ENCODE assay signal across 20 cellular contexts in genomic region chrX:107135965-107136307, GRCh38. TPM values are rescaled to one million over a fixed set of nuclear protein-coding genes. Genes with fewer than 3 reads are reported as not detected.
A peak's percentile ranks its signal among the peaks of the same experiment; 100 is the strongest.
DNase-seq lines count a peak whose midpoint lies in the region; ATAC-seq and TF ChIP-seq lines count a peak whose summit lies in the region.
"Had no signal": no experiment of that assay in that cellular context is flagged by ENCODE, and none has a peak within 500 bp of the region (broad histone marks: within the 10 kb centered on the region; RNA-seq: fewer than 3 reads in every experiment).

No MANE protein-coding gene starts in this region.

- H3K27ac Mint-ChIP-seq in activated CD4-positive, alpha-beta T cell treated with anti-CD3 and anti-CD28 coated beads for 36 hours, result peak overlapping the region; percentile 81
- peak overlapping the region; percentile 57 for H3K27ac Mint-ChIP-seq in central memory CD8-positive, alpha-beta T cell (ENCODE audit: low read depth)
- H3K27ac Mint-ChIP-seq: activated B cell treated with CpG ODN at 0.5 μM for 24 hours, H9, nephron had no signal

- H3K79me2 ChIP-seq in ACC112 (ENCODE audit: control insufficient read depth, insufficient read depth, low read length, unreplicated experiment), result no peaks in the 10 kb centered on the region

- H3K27me3 ChIP-seq in ACC112 (ENCODE audit: insufficient read depth, low read length), result no peaks in the 10 kb centered on the region
- H3K27me3 ChIP-seq in RWPE2 (ENCODE audit: insufficient read depth, poor library complexity, severe bottlenecking), result no peaks in the 10 kb centered on the region
- no peaks in the 10 kb centered on the region for H3K27me3 ChIP-seq in tibial artery
- H3K27me3 ChIP-seq: gastrocnemius medialis, sigmoid colon, upper lobe of left lung had no signal

- no peaks in the 10 kb centered on the region for H3K27me3 Mint-ChIP-seq in activated CD4-positive, alpha-beta T cell treated with anti-CD3 and anti-CD28 coated beads for 36 hours
- H3K27me3 Mint-ChIP-seq in central memory CD8-positive, alpha-beta T cell, result no peaks in the 10 kb centered on the region
- H3K27me3 Mint-ChIP-seq: activated B cell treated with CpG ODN at 0.5 μM for 24 hours had no signal

- ATAC-seq in activated CD4-positive, alpha-beta T cell treated with anti-CD3 and anti-CD28 coated beads for 36 hours, result no peak
- ATAC-seq in RWPE2 (ENCODE audit: low read depth) (no peak), HG03159 (IDR thresholded peaks at IDR 0.05; ENCODE audit: unreplicated experiment) (no peak)
- no peak for ATAC-seq in central memory CD8-positive, alpha-beta T cell (replicated peaks; ENCODE audit: extremely low read depth, poor library complexity, severe bottlenecking)
- ATAC-seq: gastrocnemius medialis, left cardiac atrium had no signal

- H3K27ac ChIP-seq in ACC112 (ENCODE audit: low read depth, low read length) (peak overlapping the region; percentile 70), RWPE2 (ENCODE audit: poor library complexity, severe bottlenecking) (peak overlapping the region; percentile 90), tibial artery (no peak overlapping the region)
- H3K27ac ChIP-seq: C4-2B, gastrocnemius medialis, sigmoid colon, upper lobe of left lung had no signal

- CTCF ChIA-PET in activated CD4-positive, alpha-beta T cell treated with anti-CD3 and anti-CD28 coated beads for 36 hours (lab: Charles Lee), result no interaction called here

- H3K9me3 ChIP-seq in RWPE2 (ENCODE audit: severe bottlenecking), result no peaks in the 10 kb centered on the region
- no peaks in the 10 kb centered on the region for H3K9me3 ChIP-seq in tibial artery
- H3K9me3 ChIP-seq: gastrocnemius medialis, sigmoid colon, upper lobe of left lung had no signal

- no peak overlapping the region for H3K4me3 Mint-ChIP-seq in activated CD4-positive, alpha-beta T cell treated with anti-CD3 and anti-CD28 coated beads for 36 hours
- H3K4me3 Mint-ChIP-seq in central memory CD8-positive, alpha-beta T cell, result no peak overlapping the region
- H3K4me3 Mint-ChIP-seq: activated B cell treated with CpG ODN at 0.5 μM for 24 hours, H9, nephron had no signal

- TF ChIP-seq CTCF in RWPE2 (IDR thresholded peaks at IDR 0.05; ENCODE audit: poor library complexity, severe bottlenecking) (no peak), tibial artery (IDR thresholded peaks at IDR 0.05) (no peak)

- no peaks in the 10 kb centered on the region for H3K36me3 Mint-ChIP-seq in activated CD4-positive, alpha-beta T cell treated with anti-CD3 and anti-CD28 coated beads for 36 hours (ENCODE audit: low read depth)
- no peaks in the 10 kb centered on the region for H3K36me3 Mint-ChIP-seq in central memory CD8-positive, alpha-beta T cell (ENCODE audit: insufficient read depth)

- H3K4me3 ChIP-seq in ACC112 (ENCODE audit: low read depth, low read length), result no peak overlapping the region
- H3K4me3 ChIP-seq in RWPE2 (ENCODE audit: severe bottlenecking), result peak overlapping the region; percentile 14
- H3K4me3 ChIP-seq in tibial artery, result no peak overlapping the region
- H3K4me3 ChIP-seq: gastrocnemius medialis, GM12878, sigmoid colon, upper lobe of left lung had no signal

- H3K4me1 ChIP-seq in ACC112 (ENCODE audit: control insufficient read depth, insufficient read depth, low read length, unreplicated experiment), result peaks cover 15% of the 10 kb centered on the region
- peaks cover 20% of the 10 kb centered on the region for H3K4me1 ChIP-seq in RWPE2 (ENCODE audit: insufficient read depth, poor library complexity, severe bottlenecking)
- no peaks in the 10 kb centered on the region for H3K4me1 ChIP-seq in tibial artery
- H3K4me1 ChIP-seq: gastrocnemius medialis, sigmoid colon, upper lobe of left lung had no signal

- intact Hi-C loops in activated CD4-positive, alpha-beta T cell treated with anti-CD3 and anti-CD28 coated beads for 36 hours (cut with DNase I, micrococcal nuclease), result no loop called here
- intact Hi-C loops in tibial artery (cut with DNase I; ENCODE audit: low total_unique reads), result no loop called here

- DNase-seq in activated CD4-positive, alpha-beta T cell treated with anti-CD3 and anti-CD28 coated beads for 36 hours, result no peak
- DNase-seq in activated CD4-positive, alpha-beta T cell treated with anti-CD3 and anti-CD28 coated beads, Interleukin-2, amount 50 U/mL, for 1 hour, result no peak
- DNase-seq in RWPE2 (ENCODE audit: low spot score), result no peak
- no peak for DNase-seq in central memory CD8-positive, alpha-beta T cell (ENCODE audit: low spot score in 2 of 2)
- DNase-seq in tibial artery, result no peak
- no peak for DNase-seq in DMS79 treated with DMSO at 0.1 percent for 48 hours (lab: John Stamatoyannopoulos, UW)
- DNase-seq: activated B cell treated with CpG ODN at 0.5 μM for 24 hours, DMS153, gastrocnemius medialis, H9, left cardiac atrium, NCI-H1436, NCI-H774, sigmoid colon, upper lobe of left lung had no signal

- POLR2A ChIA-PET in activated CD4-positive, alpha-beta T cell treated with anti-CD3 and anti-CD28 coated beads for 36 hours (lab: Charles Lee), result no interaction called here

- H2AFZ ChIP-seq in ACC112 (ENCODE audit: low read length, unreplicated experiment), result peak overlapping the region; percentile 50

- peaks cover 12% of the 10 kb centered on the region for H3K4me1 Mint-ChIP-seq in activated CD4-positive, alpha-beta T cell treated with anti-CD3 and anti-CD28 coated beads for 36 hours
- H3K4me1 Mint-ChIP-seq in central memory CD8-positive, alpha-beta T cell, result peaks cover 5% of the 10 kb centered on the region
- H3K4me1 Mint-ChIP-seq: activated B cell treated with CpG ODN at 0.5 μM for 24 hours, H9, nephron had no signal

- H3K9me3 Mint-ChIP-seq in activated CD4-positive, alpha-beta T cell treated with anti-CD3 and anti-CD28 coated beads for 36 hours (ENCODE audit: low read depth), result no peaks in the 10 kb centered on the region
- H3K9me3 Mint-ChIP-seq in central memory CD8-positive, alpha-beta T cell, result no peaks in the 10 kb centered on the region
- H3K9me3 Mint-ChIP-seq: activated B cell treated with CpG ODN at 0.5 μM for 24 hours had no signal

- H3K36me3 ChIP-seq in ACC112 (ENCODE audit: insufficient read depth, low read length) (no peaks in the 10 kb centered on the region), RWPE2 (ENCODE audit: low read depth) (no peaks in the 10 kb centered on the region), tibial artery (no peaks in the 10 kb centered on the region)
- H3K36me3 ChIP-seq: gastrocnemius medialis, sigmoid colon, upper lobe of left lung had no signal

RNA-seq across cellular contexts. Expression of gene RBM41, which starts 17.3 kb away (rescaled TPM):
- total RNA-seq in activated CD4-positive, alpha-beta T cell treated with anti-CD3 and anti-CD28 coated beads for 36 hours, result 10 to 100 TPM; 12.0 to 12.2 TPM

Comparison
In these comparisons a context has a peak if more than half of its experiments do, and no peak if none do; other contexts are left out.
1. H3K27ac ChIP-seq: peak in ACC112 (single experiment) and RWPE2 (single experiment); none in tibial artery (0 of 2).